8 cellular contexts compared by ENCODE assay signal in the genomic region with DNA sequence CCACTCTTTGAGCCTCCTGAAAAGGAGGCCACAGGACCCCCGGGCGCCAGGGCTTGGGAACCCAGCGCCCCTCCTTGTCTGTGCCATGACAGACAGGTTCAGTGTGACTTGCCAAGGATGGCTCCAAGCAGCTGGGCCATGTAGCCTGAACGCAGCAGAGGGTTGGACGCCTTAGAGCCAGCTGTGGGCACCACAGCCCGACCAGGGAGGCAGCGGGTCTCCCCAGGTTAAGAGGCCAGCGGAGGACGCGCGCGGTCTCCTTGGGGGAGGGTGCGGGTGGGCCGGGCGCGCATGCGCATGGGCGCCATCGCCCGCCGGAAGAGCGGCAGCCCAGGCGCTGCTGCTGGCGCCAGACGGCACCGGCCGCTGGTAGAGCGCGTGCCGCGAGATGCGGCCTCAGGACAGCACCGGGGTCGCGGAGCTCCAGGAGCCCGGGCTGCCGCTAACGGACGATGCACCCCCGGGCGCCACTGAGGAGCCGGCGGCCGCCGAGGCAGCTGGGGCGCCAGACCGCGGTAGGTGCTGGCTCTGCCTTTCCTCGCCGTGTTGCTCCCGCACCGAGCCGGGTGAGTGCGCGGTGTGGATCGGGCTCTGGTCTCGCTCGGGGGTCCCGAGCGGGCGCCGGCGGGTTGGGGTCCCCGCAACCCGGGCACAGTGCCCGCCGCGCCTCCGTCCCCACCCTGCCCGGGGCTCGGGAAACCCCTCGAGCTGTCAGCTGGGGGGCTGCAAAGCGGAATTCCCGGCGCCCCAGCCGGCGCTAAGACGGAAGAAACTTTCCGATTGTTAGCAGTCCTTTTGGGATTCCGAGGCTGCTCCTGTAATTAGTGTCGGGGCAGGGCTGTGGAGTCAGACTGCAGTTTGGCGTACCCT. TPM values are rescaled to one million over a fixed set of nuclear protein-coding genes. Genes with fewer than 3 reads are reported as not detected.
DNase-seq lines count a peak whose midpoint lies in the region; ATAC-seq, FAIRE-seq and TF ChIP-seq lines count a peak whose summit lies in the region.

A gene with protein sequence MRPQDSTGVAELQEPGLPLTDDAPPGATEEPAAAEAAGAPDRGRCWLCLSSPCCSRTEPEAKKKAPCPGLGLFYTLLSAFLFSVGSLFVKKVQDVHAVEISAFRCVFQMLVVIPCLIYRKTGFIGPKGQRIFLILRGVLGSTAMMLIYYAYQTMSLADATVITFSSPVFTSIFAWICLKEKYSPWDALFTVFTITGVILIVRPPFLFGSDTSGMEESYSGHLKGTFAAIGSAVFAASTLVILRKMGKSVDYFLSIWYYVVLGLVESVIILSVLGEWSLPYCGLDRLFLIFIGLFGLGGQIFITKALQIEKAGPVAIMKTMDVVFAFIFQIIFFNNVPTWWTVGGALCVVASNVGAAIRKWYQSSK (plus strand): TSS at position 333 of the 870 bp plus-strand sequence. CDS start 56 bp downstream, at position 389.

- TF ChIP-seq POLR2A in tibial nerve (IDR thresholded peaks at IDR 0.05) = peak in 1 of 2 donors; percentile 58

- CTCF ChIA-PET in activated naive CD4-positive, alpha-beta T cell treated with anti-CD3 and anti-CD28 coated beads, Interleukin-2, amount 10 ng/mL, durations not matched to agents 7 days and 5 days (lab: Charles Lee) = interaction anchor here (1.4 kb wide), 1 partner anchor 427 kb away, joined by 3 read pairs; no protein-coding TSS in a partner anchor

- in situ Hi-C loops in KBM-7 (cut with MboI; ENCODE audit: low pct_unique_long_range_greater_than_20kb, low sequenced_read_pairs) = no loop called here

- H3K36me3 ChIP-seq in pancreas = no peaks in the 10 kb centered on the region
- H3K36me3 ChIP-seq in tibial nerve = no peaks in the 10 kb centered on the region

- DNase-seq in ELF-1 (ENCODE audit: low read depth, low spot score) = peak; percentile 89
- DNase-seq in KBM-7 = peak; percentile 84
- DNase-seq in SK-N-DZ (ENCODE audit: low spot score) = peak; percentile 79
- peak; percentile 78 for DNase-seq in activated naive CD4-positive, alpha-beta T cell treated with anti-CD3 and anti-CD28 coated beads, Interleukin-2, amount 10 ng/mL, durations not matched to agents 7 days and 5 days
- DNase-seq in Right ventricle myocardium inferior (ENCODE audit: missing footprints) = peak; percentile 78
- DNase-seq in pancreas = peak; percentile 66 to 92 (median 80)
- DNase-seq in tibial nerve (ENCODE audit: low spot score in 2 of 2) = no peak

- H3K9me3 ChIP-seq in pancreas (no peaks in the 10 kb centered on the region), tibial nerve (no peaks in the 10 kb centered on the region)

- FAIRE-seq in pancreas (lab: Jason Lieb, UNC) = no peak

- H3K27ac ChIP-seq in pancreas (peak within 1 kb of the TSS in 2 of 4 donors; percentile 19 to 25), tibial nerve (peak within 1 kb of the TSS in 3 of 4 donors; percentile 53 to 78 (median 60))

- ATAC-seq in GM21737 (IDR thresholded peaks at IDR 0.05; ENCODE audit: unreplicated experiment) (peak; percentile 95), Right ventricle myocardium inferior (peak; percentile 96), pancreas (peak; percentile 97 to 98 (median 98))

- peak within 1 kb of the TSS; percentile 81 to 99 (median 98) for H3K4me3 ChIP-seq in pancreas
- peak within 1 kb of the TSS; percentile 80 to 95 (median 90) for H3K4me3 ChIP-seq in tibial nerve

- TF ChIP-seq EP300 in tibial nerve (IDR thresholded peaks at IDR 0.05) = peak in 1 of 2 donors; percentile 54

- peaks cover 17% of the 10 kb centered on the region for H3K27me3 Mint-ChIP-seq in activated naive CD4-positive, alpha-beta T cell treated with anti-CD3 and anti-CD28 coated beads, Interleukin-2, amount 10 ng/mL, durations not matched to agents 7 days and 5 days

- no peaks in the 10 kb centered on the region for H3K9me3 Mint-ChIP-seq in activated naive CD4-positive, alpha-beta T cell treated with anti-CD3 and anti-CD28 coated beads, Interleukin-2, amount 10 ng/mL, durations not matched to agents 7 days and 5 days

- no peaks in the 10 kb centered on the region for H3K36me3 Mint-ChIP-seq in activated naive CD4-positive, alpha-beta T cell treated with anti-CD3 and anti-CD28 coated beads, Interleukin-2, amount 10 ng/mL, durations not matched to agents 7 days and 5 days

- WGBS in pancreas, 2 donors = 0 to 1% methylated on average over 54 to 82 of the region's 82 CpGs
- WGBS in tibial nerve, 2 donors = 1% methylated on average over 39 to 66 of the region's 82 CpGs

- peak within 1 kb of the TSS; percentile 77 for H3K4me3 Mint-ChIP-seq in activated naive CD4-positive, alpha-beta T cell treated with anti-CD3 and anti-CD28 coated beads, Interleukin-2, amount 10 ng/mL, durations not matched to agents 7 days and 5 days

- TF ChIP-seq CTCF in pancreas (IDR thresholded peaks at IDR 0.05) (no peak), tibial nerve (IDR thresholded peaks at IDR 0.05) (no peak)

- H3K27me3 ChIP-seq in pancreas (no peaks in the 10 kb centered on the region), tibial nerve (no peaks in the 10 kb centered on the region)

- peaks cover 34% of the 10 kb centered on the region for H3K4me1 Mint-ChIP-seq in activated naive CD4-positive, alpha-beta T cell treated with anti-CD3 and anti-CD28 coated beads, Interleukin-2, amount 10 ng/mL, durations not matched to agents 7 days and 5 days

- H3K4me1 ChIP-seq in pancreas = peaks cover 0 to 4% (median 3%) of the 10 kb centered on the region in 3 donors
- H3K4me1 ChIP-seq in tibial nerve = peaks cover 0 to 17% (median 7%) of the 10 kb centered on the region in 4 donors

- intact Hi-C loops in Right ventricle myocardium inferior (cut with DNase I) (no loop called here), pancreas (cut with DNase I) (no loop called here)

- H3K27ac Mint-ChIP-seq in activated naive CD4-positive, alpha-beta T cell treated with anti-CD3 and anti-CD28 coated beads, Interleukin-2, amount 10 ng/mL, durations not matched to agents 7 days and 5 days = peak within 1 kb of the TSS; percentile 59

RNA-seq across cellular contexts. Expression of the gene that starts here (rescaled TPM):
- polyA plus RNA-seq in SK-N-DZ (2014; cell fraction: cytosol; rRNA removed) = 6.4 and 6.7 TPM in 2 replicates
- polyA plus RNA-seq in SK-N-DZ (2014; cell fraction: nucleus; rRNA removed) = 16.2 and 16.8 TPM in 2 replicates
- total RNA-seq in Right ventricle myocardium inferior (1.8 TPM), pancreas (10 to 100 TPM in 1 of 6 donors, 1 to 10 TPM in 5; 2.9 to 11.0 (median 5.0) TPM), tibial nerve (1 to 10 TPM; 2.5 to 7.5 (median 4.3) TPM)
- 1 to 10 TPM; 1.4 to 3.8 TPM for polyA plus RNA-seq in pancreas

Comparison
In these comparisons a context has a peak if more than half of its experiments do, and no peak if none do; other contexts are left out.
1. DNase-seq: peak in ELF-1 (single experiment), KBM-7 (single experiment), SK-N-DZ (single experiment), activated naive CD4-positive, alpha-beta T cell treated with anti-CD3 and anti-CD28 coated beads, Interleukin-2, amount 10 ng/mL, durations not matched to agents 7 days and 5 days (single experiment), Right ventricle myocardium inferior (single experiment) and pancreas (6 of 6); none in tibial nerve (0 of 2).
2. Peak in every context shown above with its lines, with median percentiles within 50 percentile points of each other: ATAC-seq.